16 cellular contexts compared by ENCODE assay signal in the genomic region with DNA sequence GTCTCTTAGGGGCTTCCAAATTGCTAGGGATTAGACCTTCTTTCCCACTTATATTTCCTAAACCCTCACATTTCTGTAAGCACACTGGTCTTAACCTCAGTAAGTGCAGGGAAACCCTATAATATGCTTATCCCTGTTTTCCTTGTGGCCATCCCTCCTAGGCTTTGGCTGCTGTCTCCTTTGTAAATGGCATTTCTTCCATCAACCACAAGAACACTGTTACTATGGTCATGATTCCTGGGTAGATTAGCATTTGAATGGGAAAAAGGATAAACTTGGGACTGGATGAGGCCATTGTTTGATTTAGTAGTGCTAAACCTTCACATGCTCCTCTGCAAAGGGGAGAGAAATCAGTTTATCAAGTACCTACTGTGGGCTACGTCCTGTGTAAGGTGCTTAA. TPM values are rescaled to one million over a fixed set of nuclear protein-coding genes. Genes with fewer than 3 reads are reported as not detected.
DNase-seq lines count a peak whose midpoint lies in the region; ATAC-seq and TF ChIP-seq lines count a peak whose summit lies in the region.
"Had no signal": no experiment of that assay in that cellular context is flagged by ENCODE, and none has a peak within 500 bp of the region (broad histone marks: within the 10 kb centered on the region; RNA-seq: fewer than 3 reads in every experiment).

No MANE protein-coding gene starts in this region.

- H3K4me1 Mint-ChIP-seq in T-helper 17 cell, result peaks cover 3% of the 10 kb centered on the region
- H3K4me1 Mint-ChIP-seq in endothelial cell (ENCODE audit: unreplicated experiment), result no peaks in the 10 kb centered on the region
- no peaks in the 10 kb centered on the region for H3K4me1 Mint-ChIP-seq in stimulated activated naive CD8-positive, alpha-beta T cell treated with anti-CD3 and anti-CD28 coated beads, Interleukin-15, amount 100 ng/mL, for 72 hours
- H3K4me1 Mint-ChIP-seq: B cell; CD4-positive, CD25-positive, alpha-beta regulatory T cell had no signal

- H3K27me3 Mint-ChIP-seq in T-helper 17 cell (no peaks in the 10 kb centered on the region), endothelial cell (ENCODE audit: unreplicated experiment) (no peaks in the 10 kb centered on the region)
- H3K27me3 Mint-ChIP-seq in stimulated activated naive CD8-positive, alpha-beta T cell treated with anti-CD3 and anti-CD28 coated beads, Interleukin-15, amount 100 ng/mL, for 72 hours, result no peaks in the 10 kb centered on the region
- H3K27me3 Mint-ChIP-seq: B cell; CD4-positive, CD25-positive, alpha-beta regulatory T cell had no signal

- in situ Hi-C loops in HAP-1 (cut with MboI; ENCODE audit: low sequenced_read_pairs), result no loop called here

- ATAC-seq in T-helper 17 cell, result no peak
- ATAC-seq in stimulated activated naive CD8-positive, alpha-beta T cell treated with anti-CD3 and anti-CD28 coated beads, Interleukin-15, amount 100 ng/mL, for 72 hours, result no peak
- no peak for ATAC-seq in GM18517 (IDR thresholded peaks at IDR 0.05; ENCODE audit: unreplicated experiment)
- ATAC-seq: CD8-positive, alpha-beta T cell; HCT116 had no signal

- no peaks in the 10 kb centered on the region for H3K27me3 ChIP-seq in HAP-1 (ENCODE audit: low read depth)
- H3K27me3 ChIP-seq: BLaER1 had no signal

- H3K27ac Mint-ChIP-seq in T-helper 17 cell (peak overlapping the region; percentile 21), endothelial cell (ENCODE audit: unreplicated experiment) (no peak overlapping the region)
- no peak overlapping the region for H3K27ac Mint-ChIP-seq in stimulated activated naive CD8-positive, alpha-beta T cell treated with anti-CD3 and anti-CD28 coated beads, Interleukin-15, amount 100 ng/mL, for 72 hours
- H3K27ac Mint-ChIP-seq: B cell; CD4-positive, CD25-positive, alpha-beta regulatory T cell; CD8-positive, alpha-beta T cell had no signal

- no peak overlapping the region for H3K4me3 ChIP-seq in HAP-1
- H3K4me3 ChIP-seq: BLaER1, GM23248 had no signal

- no peaks in the 10 kb centered on the region for H3K9me3 ChIP-seq in HAP-1
- no peaks in the 10 kb centered on the region for H3K9me3 ChIP-seq in T-helper 17 cell (ENCODE audit: control insufficient read depth, low read length, poor library complexity, severe bottlenecking)
- H3K9me3 ChIP-seq: BLaER1, Caco-2 had no signal

- peaks cover 18% of the 10 kb centered on the region for H3K4me1 ChIP-seq in HAP-1
- H3K4me1 ChIP-seq: BLaER1, Caco-2 had no signal

- no peak for TF ChIP-seq CTCF in endothelial cell (IDR thresholded peaks at IDR 0.05; ENCODE audit: unreplicated experiment)

- DNase-seq in HAP-1 (ENCODE audit: low spot score in 2 of 2), result peak; percentile 55 to 94
- DNase-seq in T-helper 17 cell, result no peak
- no peak for DNase-seq in endothelial cell (ENCODE audit: low spot score)
- DNase-seq in stimulated activated CD4-positive, alpha-beta T cell treated with anti-CD3 and anti-CD28 coated beads, Interleukin-1b, Interleukin-23, amount 100 ng/mL, for 48 hours, result no peak
- no peak for DNase-seq in stimulated activated naive CD8-positive, alpha-beta T cell treated with anti-CD3 and anti-CD28 coated beads, Interleukin-15, amount 100 ng/mL, for 72 hours
- DNase-seq: Caco-2; CD4-positive, CD25-positive, alpha-beta regulatory T cell; CD8-positive, alpha-beta T cell; DMS153; DND-41; GM23248; H7 had no signal

- H3K36me3 Mint-ChIP-seq in T-helper 17 cell (ENCODE audit: low read depth) (peaks cover 31% of the 10 kb centered on the region), endothelial cell (ENCODE audit: low read depth, unreplicated experiment) (peaks cover 42% of the 10 kb centered on the region)

- no peaks in the 10 kb centered on the region for H3K9me3 Mint-ChIP-seq in endothelial cell (ENCODE audit: unreplicated experiment)
- no peaks in the 10 kb centered on the region for H3K9me3 Mint-ChIP-seq in stimulated activated naive CD8-positive, alpha-beta T cell treated with anti-CD3 and anti-CD28 coated beads, Interleukin-15, amount 100 ng/mL, for 72 hours
- H3K9me3 Mint-ChIP-seq: CD4-positive, CD25-positive, alpha-beta regulatory T cell; CD8-positive, alpha-beta T cell had no signal

- H3K4me3 Mint-ChIP-seq in T-helper 17 cell (no peak overlapping the region), endothelial cell (ENCODE audit: unreplicated experiment) (peak overlapping the region; percentile 20)
- no peak overlapping the region for H3K4me3 Mint-ChIP-seq in stimulated activated naive CD8-positive, alpha-beta T cell treated with anti-CD3 and anti-CD28 coated beads, Interleukin-15, amount 100 ng/mL, for 72 hours
- H3K4me3 Mint-ChIP-seq: B cell; CD4-positive, CD25-positive, alpha-beta regulatory T cell; CD8-positive, alpha-beta T cell had no signal

- peaks cover 69% of the 10 kb centered on the region for H3K36me3 ChIP-seq in HAP-1 (replicated peaks)

RNA-seq across cellular contexts. Expression of a gene that starts 16.2 kb away (rescaled TPM):
- total RNA-seq in T-helper 17 cell (10 to 100 TPM; 30.4 to 33.0 TPM), endothelial cell (ENCODE audit: unreplicated experiment) (25.9 TPM)

RNA-seq across cellular contexts. Expression of a gene that starts 31.7 kb away (rescaled TPM):
- total RNA-seq in T-helper 17 cell (10 to 100 TPM; 23.3 to 25.3 TPM), endothelial cell (ENCODE audit: unreplicated experiment) (41.1 TPM)

Comparison
In these comparisons a context has a peak if more than half of its experiments do, and no peak if none do; other contexts are left out.
1. DNase-seq: peak in HAP-1 (2 of 2); none in T-helper 17 cell (0 of 3), endothelial cell (single experiment), stimulated activated CD4-positive, alpha-beta T cell treated with anti-CD3 and anti-CD28 coated beads, Interleukin-1b, Interleukin-23, amount 100 ng/mL, for 48 hours (single experiment) and stimulated activated naive CD8-positive, alpha-beta T cell treated with anti-CD3 and anti-CD28 coated beads, Interleukin-15, amount 100 ng/mL, for 72 hours (0 of 2).